Comparison of ENCODE assay signal across 12 cellular contexts in genomic region chr10:132375795-132376297, GRCh38.
"Had no signal": no experiment of that assay in that cellular context is flagged by ENCODE, and none has a peak within 500 bp of the region (broad histone marks: within the 10 kb centered on the region; RNA-seq: fewer than 3 reads in every experiment).

No MANE protein-coding gene starts in this region.

- H3K27ac Mint-ChIP-seq: activated CD4-positive, alpha-beta T cell treated with anti-CD3 and anti-CD28 coated beads, Interleukin-2, amount 10 ng/mL, durations not matched to agents 7 days and 5 days; activated naive CD4-positive, alpha-beta T cell treated with anti-CD3 and anti-CD28 coated beads, Interleukin-2, amount 50 U/mL, for 24 hours; brain; endodermal cell; stimulated activated memory B cell treated with anti-CD40 and anti-IgM and Interleukin-4, amounts not matched to agents 10 μg/mL and 1 μg/mL and 100 μg/mL, for 72 hours had no signal

- H3K27me3 ChIP-seq: hepatocyte, tibial nerve had no signal

- H3K9me3 Mint-ChIP-seq: activated CD4-positive, alpha-beta T cell treated with anti-CD3 and anti-CD28 coated beads, Interleukin-2, amount 10 ng/mL, durations not matched to agents 7 days and 5 days; activated naive CD4-positive, alpha-beta T cell treated with anti-CD3 and anti-CD28 coated beads, Interleukin-2, amount 50 U/mL, for 24 hours; natural killer cell; stimulated activated memory B cell treated with anti-CD40 and anti-IgM and Interleukin-4, amounts not matched to agents 10 μg/mL and 1 μg/mL and 100 μg/mL, for 72 hours had no signal

- H3K4me3 Mint-ChIP-seq: activated CD4-positive, alpha-beta T cell treated with anti-CD3 and anti-CD28 coated beads, Interleukin-2, amount 10 ng/mL, durations not matched to agents 7 days and 5 days; activated naive CD4-positive, alpha-beta T cell treated with anti-CD3 and anti-CD28 coated beads, Interleukin-2, amount 50 U/mL, for 24 hours; brain; endodermal cell; natural killer cell; stimulated activated memory B cell treated with anti-CD40 and anti-IgM and Interleukin-4, amounts not matched to agents 10 μg/mL and 1 μg/mL and 100 μg/mL, for 72 hours had no signal

- DNase-seq: activated CD4-positive, alpha-beta T cell treated with anti-CD3 and anti-CD28 coated beads, Interleukin-2, amount 10 ng/mL, durations not matched to agents 7 days and 5 days; activated CD4-positive, CD25-positive, alpha-beta regulatory T cell; amygdala; erythroblast; natural killer cell had no signal

- H3K27me3 Mint-ChIP-seq: activated naive CD4-positive, alpha-beta T cell treated with anti-CD3 and anti-CD28 coated beads, Interleukin-2, amount 50 U/mL, for 24 hours; brain had no signal

- H3K4me3 ChIP-seq: hepatocyte, smooth muscle cell, tibial nerve had no signal

- ATAC-seq: natural killer cell; stimulated activated memory B cell treated with anti-CD40 and anti-IgM and Interleukin-4, amounts not matched to agents 10 μg/mL and 1 μg/mL and 100 μg/mL, for 72 hours had no signal

- H3K27ac ChIP-seq: hepatocyte, tibial nerve had no signal

- H3K4me1 ChIP-seq: tibial nerve had no signal

- H3K4me1 Mint-ChIP-seq: brain had no signal

- H3K36me3 Mint-ChIP-seq: natural killer cell had no signal
